14 cellular contexts compared by ENCODE assay signal in the genomic region with DNA sequence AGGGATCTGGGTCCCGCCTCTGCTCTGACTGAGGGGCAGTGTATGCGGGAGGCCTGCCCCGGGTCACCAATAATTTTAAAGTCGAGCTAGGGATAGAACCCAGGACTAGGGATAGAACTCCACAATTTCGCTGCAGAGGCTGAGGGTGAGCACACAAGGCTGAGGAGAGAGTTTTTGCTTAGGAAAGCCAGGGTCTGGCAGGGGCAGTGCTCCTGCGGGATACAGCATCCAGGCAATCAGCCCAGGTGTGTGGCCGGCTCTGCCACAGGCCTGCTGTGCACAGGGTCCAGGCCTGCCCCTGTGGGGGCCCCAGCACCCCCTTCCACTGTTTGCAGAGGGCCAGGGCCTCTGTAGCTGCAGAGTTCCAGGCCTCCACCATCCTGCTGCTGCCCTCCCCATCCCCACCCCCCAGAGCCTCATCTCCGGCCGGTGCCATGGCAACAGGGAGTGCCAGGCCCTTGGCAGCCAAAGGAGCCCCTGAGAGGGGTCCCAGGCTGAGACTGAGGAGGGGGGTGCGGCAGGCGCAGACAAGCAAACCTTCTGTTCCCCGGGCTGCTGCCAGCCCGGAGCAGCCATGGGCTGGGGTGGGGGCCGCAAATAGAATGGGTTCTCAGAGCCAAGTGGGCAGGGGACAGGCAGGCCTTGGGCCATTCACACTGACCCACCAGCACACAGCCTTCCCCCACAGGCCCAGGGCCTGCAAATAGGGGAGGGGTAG. TPM values are rescaled to one million over a fixed set of nuclear protein-coding genes. Genes with fewer than 3 reads are reported as not detected.
DNase-seq lines count a peak whose midpoint lies in the region; ATAC-seq and TF ChIP-seq lines count a peak whose summit lies in the region.
"Had no signal": no experiment of that assay in that cellular context is flagged by ENCODE, and none has a peak within 500 bp of the region (broad histone marks: within the 10 kb centered on the region; RNA-seq: fewer than 3 reads in every experiment).

No MANE protein-coding gene starts in this region.

- POLR2A ChIA-PET in RWPE1 (lab: Yijun Ruan, JAX; ENCODE audit: low non-redundant PET): interaction anchor here (0.6 kb wide), 1 partner anchor 51 kb away, joined by 5 read pairs; no protein-coding TSS in a partner anchor

- H3K27me3 Mint-ChIP-seq in neural progenitor cell (ENCODE audit: insufficient read depth, low read depth): peaks cover 2% of the 10 kb centered on the region
- no peaks in the 10 kb centered on the region for H3K27me3 Mint-ChIP-seq in activated T-cell treated with anti-CD3 and anti-CD28 coated beads, Interleukin-2, amount 50 U/mL, for 24 hours
- H3K27me3 Mint-ChIP-seq: IgD-negative memory B cell had no signal

- no peaks in the 10 kb centered on the region for H3K79me2 ChIP-seq in neural progenitor cell (ENCODE audit: low read depth)

- TF ChIP-seq POLR2A in esophagus muscularis mucosa (IDR thresholded peaks at IDR 0.05; ENCODE audit: low read depth): no peak

- peak overlapping the region in 1 of 4 donors; percentile 30 for H3K4me3 ChIP-seq in esophagus muscularis mucosa
- H3K4me3 ChIP-seq in neural progenitor cell: no peak overlapping the region
- peak overlapping the region; percentile 31 for H3K4me3 ChIP-seq in thoracic aorta
- no peak overlapping the region for H3K4me3 ChIP-seq in brain microvascular endothelial cell (ENCODE audit: low read depth, low read length)
- H3K4me3 ChIP-seq: lung had no signal

- peak overlapping the region; percentile 29 for H3K9ac ChIP-seq in neural progenitor cell

- no peak for DNase-seq in RWPE1 (ENCODE audit: low spot score)
- DNase-seq in esophagus muscularis mucosa (ENCODE audit: extremely low spot score): no peak
- DNase-seq in neural progenitor cell (ENCODE audit: low spot score): no peak
- no peak for DNase-seq in thoracic aorta (ENCODE audit: low spot score)
- DNase-seq in activated T-cell treated with anti-CD3 and anti-CD28 coated beads, Interleukin-2, amount 50 U/mL, for 24 hours: no peak
- no peak for DNase-seq in brain microvascular endothelial cell
- DNase-seq: NCI-H1436 treated with DMSO at 0.1 percent for 48 hours; stimulated activated CD4-positive, alpha-beta T cell treated with anti-CD3 and anti-CD28 coated beads, Interleukin-4, amount 100 ng/mL, for 4 hours; stimulated activated naive CD4-positive, alpha-beta T cell treated with Interleukin-2 at 50 U/mL for 16 hours had no signal

- 66% methylated on average over 9 of the region's 14 CpGs for WGBS in esophagus muscularis mucosa

- TF ChIP-seq EP300 in esophagus muscularis mucosa (IDR thresholded peaks at IDR 0.05): no peak

- no peak for TF ChIP-seq CTCF in RWPE1 (conservative IDR thresholded peaks at IDR 0.05; ENCODE audit: low read depth)
- no peak for TF ChIP-seq CTCF in esophagus muscularis mucosa (IDR thresholded peaks at IDR 0.05)
- no peak for TF ChIP-seq CTCF in neural progenitor cell (IDR thresholded peaks at IDR 0.05)
- TF ChIP-seq CTCF in thoracic aorta (IDR thresholded peaks at IDR 0.05): no peak
- no peak for TF ChIP-seq CTCF in brain microvascular endothelial cell (IDR thresholded peaks at IDR 0.05; ENCODE audit: low read depth, low read length, missing control alignments)

- no peaks in the 10 kb centered on the region for H3F3A ChIP-seq in neural progenitor cell (ENCODE audit: low read depth)

- H2AFZ ChIP-seq in neural progenitor cell (replicated peaks): no peak overlapping the region

- intact Hi-C loops in esophagus muscularis mucosa (cut with DNase I): no loop called here

- H3K9me3 Mint-ChIP-seq in neural progenitor cell: no peaks in the 10 kb centered on the region
- H3K9me3 Mint-ChIP-seq in activated T-cell treated with anti-CD3 and anti-CD28 coated beads, Interleukin-2, amount 50 U/mL, for 24 hours: no peaks in the 10 kb centered on the region
- H3K9me3 Mint-ChIP-seq: IgD-negative memory B cell had no signal

- H3K4me2 ChIP-seq in neural progenitor cell: no peak overlapping the region

- peak overlapping the region; percentile 75 for H3K27ac Mint-ChIP-seq in neural progenitor cell
- no peak overlapping the region for H3K27ac Mint-ChIP-seq in activated T-cell treated with anti-CD3 and anti-CD28 coated beads, Interleukin-2, amount 50 U/mL, for 24 hours
- H3K27ac Mint-ChIP-seq: IgD-negative memory B cell, progenitor cell of endocrine pancreas had no signal

- H3K4me3 Mint-ChIP-seq in neural progenitor cell: no peak overlapping the region
- no peak overlapping the region for H3K4me3 Mint-ChIP-seq in activated T-cell treated with anti-CD3 and anti-CD28 coated beads, Interleukin-2, amount 50 U/mL, for 24 hours
- H3K4me3 Mint-ChIP-seq: IgD-negative memory B cell had no signal

- ATAC-seq in thoracic aorta (ENCODE audit: insufficient number of reproducible peaks, low FRiP score, low read depth) (no peak), GM18870 (IDR thresholded peaks at IDR 0.05; ENCODE audit: unreplicated experiment) (no peak)

- peaks cover 46% of the 10 kb centered on the region for H3K4me1 Mint-ChIP-seq in neural progenitor cell
- no peaks in the 10 kb centered on the region for H3K4me1 Mint-ChIP-seq in activated T-cell treated with anti-CD3 and anti-CD28 coated beads, Interleukin-2, amount 50 U/mL, for 24 hours (ENCODE audit: low read depth)

- H3K36me3 Mint-ChIP-seq in neural progenitor cell: peaks cover 2% of the 10 kb centered on the region
- H3K36me3 Mint-ChIP-seq in activated T-cell treated with anti-CD3 and anti-CD28 coated beads, Interleukin-2, amount 50 U/mL, for 24 hours (ENCODE audit: low read depth): no peaks in the 10 kb centered on the region

- H3K9me3 ChIP-seq in esophagus muscularis mucosa (no peaks in the 10 kb centered on the region), neural progenitor cell (ENCODE audit: low read depth) (no peaks in the 10 kb centered on the region), thoracic aorta (no peaks in the 10 kb centered on the region)

- H3K27ac ChIP-seq in RWPE1 (0 out of 2 replicates have a peak overlapping the region, but pooled peaks have one; percentile 2), esophagus muscularis mucosa (replicated peaks in 1 of 4) (peak overlapping the region; percentile 66 to 90 (median 82)), neural progenitor cell (no peak overlapping the region), thoracic aorta (peak overlapping the region; percentile 80 to 97), brain microvascular endothelial cell (no peak overlapping the region)

- in situ Hi-C loops in brain microvascular endothelial cell (cut with HindIII; ENCODE audit: low pct_ligation_motif_present, low sequenced_read_pairs): no loop called here

- CTCF ChIA-PET in RWPE1 (lab: Yijun Ruan, JAX): interaction anchor here (0.6 kb wide), 1 partner anchor 444 kb away, joined by 3 read pairs; no protein-coding TSS in a partner anchor

- no peaks in the 10 kb centered on the region for H3K27me3 ChIP-seq in esophagus muscularis mucosa
- H3K27me3 ChIP-seq in neural progenitor cell: no peaks in the 10 kb centered on the region
- H3K27me3 ChIP-seq in thoracic aorta (replicated peaks; ENCODE audit: insufficient read depth): no peaks in the 10 kb centered on the region
- no peaks in the 10 kb centered on the region for H3K27me3 ChIP-seq in brain microvascular endothelial cell (replicated peaks)

- peaks cover 0 to 4% (median 2%) of the 10 kb centered on the region in 4 donors for H3K36me3 ChIP-seq in esophagus muscularis mucosa
- no peaks in the 10 kb centered on the region for H3K36me3 ChIP-seq in neural progenitor cell
- H3K36me3 ChIP-seq in thoracic aorta: peaks cover 12% of the 10 kb centered on the region
- peaks cover 19% of the 10 kb centered on the region for H3K36me3 ChIP-seq in brain microvascular endothelial cell (replicated peaks)

- no peaks in the 10 kb centered on the region for H4K20me1 ChIP-seq in neural progenitor cell (ENCODE audit: low read depth)

- H3K4me1 ChIP-seq in esophagus muscularis mucosa: peaks cover 22 to 99% (median 96%) of the 10 kb centered on the region in 4 donors
- peaks cover 26% of the 10 kb centered on the region for H3K4me1 ChIP-seq in neural progenitor cell
- H3K4me1 ChIP-seq in thoracic aorta (ENCODE audit: control insufficient read depth in 1 of 2, low read depth in 2 of 2): peaks cover 79 to 99% of the 10 kb centered on the region in 2 donors

RNA-seq across cellular contexts. Expression of a gene that starts 8.6 kb away (rescaled TPM):
- total RNA-seq in esophagus muscularis mucosa: 100 to 1,000 TPM in 2 of 4 donors, 10 to 100 TPM in 2; 83.1 to 219 (median 141) TPM
- 8.9 and 16.6 TPM in 2 replicates for total RNA-seq in neural progenitor cell (ENCODE audit: low replicate concordance)
- 100 to 1,000 TPM; 362 to 421 TPM for total RNA-seq in thoracic aorta

RNA-seq across cellular contexts. Expression of a gene that starts 19.6 kb away (rescaled TPM):
- total RNA-seq in esophagus muscularis mucosa (under 1 TPM in 1 of 4 donors, not detected in 3; 0.23 TPM), neural progenitor cell (ENCODE audit: low replicate concordance) (not detected in 2 replicates), thoracic aorta (not detected)
- total RNA-seq: glomerular endothelial cell had no signal

RNA-seq across cellular contexts. Expression of a gene that starts 42.8 kb away (rescaled TPM):
- total RNA-seq in esophagus muscularis mucosa: not detected
- total RNA-seq in neural progenitor cell (ENCODE audit: low replicate concordance): not detected in 2 replicates
- not detected for total RNA-seq in thoracic aorta
- total RNA-seq: glomerular endothelial cell, progenitor cell of endocrine pancreas had no signal

Comparison
In these comparisons a context has a peak if more than half of its experiments do, and no peak if none do; other contexts are left out.
1. H3K27ac ChIP-seq: peak in RWPE1 (single experiment), esophagus muscularis mucosa (4 of 4) and thoracic aorta (2 of 2); none in neural progenitor cell (single experiment) and brain microvascular endothelial cell (single experiment).